ENCODE assay signal across 8 cellular contexts in the genomic region with DNA sequence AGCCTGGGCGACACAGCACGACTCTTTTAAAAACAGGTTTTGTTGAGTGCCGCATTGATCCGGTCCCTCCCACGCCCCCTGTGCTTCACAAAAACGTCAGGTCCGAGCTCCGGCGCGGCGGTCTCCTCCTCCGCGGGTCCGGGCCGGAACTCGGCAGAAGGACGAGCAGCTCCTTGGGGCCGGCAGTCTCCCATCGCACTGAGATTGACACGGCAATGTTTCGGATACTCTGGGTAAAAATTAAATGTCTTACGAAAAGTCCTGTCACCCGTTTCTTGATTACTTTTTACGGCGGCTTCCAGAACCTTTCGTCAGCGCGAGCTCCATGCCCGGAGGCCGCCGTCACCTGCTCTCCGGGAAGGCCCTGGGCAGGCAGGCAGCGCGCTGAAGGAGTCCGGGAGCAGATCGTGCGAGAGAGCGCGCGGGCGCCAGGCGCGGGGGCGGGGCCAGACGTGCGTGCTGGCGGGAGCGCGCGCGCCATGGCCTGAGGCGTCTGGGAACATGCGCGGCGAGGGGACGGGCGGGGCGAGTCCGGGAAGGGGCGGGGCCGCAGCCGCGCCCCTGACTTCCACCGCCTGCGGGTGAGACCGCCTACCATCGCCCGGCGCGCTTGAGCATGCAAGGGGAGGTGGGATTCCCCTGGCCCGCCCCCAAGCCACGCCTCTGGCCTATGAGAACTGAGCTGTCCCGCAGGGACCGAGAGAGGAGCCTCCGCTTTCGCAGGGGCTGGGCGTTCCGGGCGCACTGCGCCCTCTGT. TPM values are rescaled to one million over a fixed set of nuclear protein-coding genes. Genes with fewer than 3 reads are reported as not detected.
A peak's percentile ranks its signal among the peaks of the same experiment; 100 is the strongest.
DNase-seq lines count a peak whose midpoint lies in the region; ATAC-seq, FAIRE-seq and TF ChIP-seq lines count a peak whose summit lies in the region.

No MANE protein-coding gene starts in this region.

- peak; percentile 97 for FAIRE-seq in urothelium cell line (lab: Jason Lieb, UNC)

- H3K4me3 Mint-ChIP-seq in T-helper 17 cell = peak overlapping the region; percentile 88

- peak overlapping the region; percentile 86 for H3K27ac Mint-ChIP-seq in T-helper 17 cell

- DNase-seq in NCI-H1694 treated with DMSO at 0.1 percent for 48 hours (lab: John Stamatoyannopoulos, UW) = peak; percentile 93
- DNase-seq in T-helper 17 cell = peak; percentile 98 to 100 (median 99)
- peak; percentile 100 for DNase-seq in left ventricle myocardium inferior
- DNase-seq in psoas muscle = peak; percentile 100
- peak; percentile 99 for DNase-seq in urothelium cell line (ENCODE audit: low spot score)

- H3K4me1 ChIP-seq in left ventricle myocardium inferior (peaks cover 6% of the 10 kb centered on the region), psoas muscle (peaks cover 7% of the 10 kb centered on the region)

- TF ChIP-seq CTCF in left ventricle myocardium inferior (IDR thresholded peaks at IDR 0.05; ENCODE audit: borderline replicate concordance) (no peak), psoas muscle (IDR thresholded peaks at IDR 0.05) (no peak)

- H3K27me3 Mint-ChIP-seq in T-helper 17 cell = no peaks in the 10 kb centered on the region

- peak overlapping the region; percentile 73 for H3K4me3 ChIP-seq in left ventricle myocardium inferior
- H3K4me3 ChIP-seq in psoas muscle = peak overlapping the region; percentile 71

- WGBS in psoas muscle, 3 donors = 0 to 1% (median 1%) methylated on average over 73 to 80 of the region's 80 CpGs

- peaks cover 5% of the 10 kb centered on the region for H3K4me1 Mint-ChIP-seq in T-helper 17 cell

- H3K36me3 ChIP-seq in left ventricle myocardium inferior (peaks cover 1% of the 10 kb centered on the region), psoas muscle (ENCODE audit: insufficient read depth in 1 of 2, low read depth in 1 of 2) (peaks cover 0 to 12% of the 10 kb centered on the region in 2 donors)

- ATAC-seq in GM18499 (IDR thresholded peaks at IDR 0.05; ENCODE audit: insufficient read depth, unreplicated experiment) (peak; percentile 89), HG02938 (IDR thresholded peaks at IDR 0.05; ENCODE audit: unreplicated experiment) (peak; percentile 95), T-helper 17 cell (peak; percentile 96), psoas muscle (peak; percentile 93 to 96 (median 94))

- H3K27me3 ChIP-seq in left ventricle myocardium inferior (ENCODE audit: low read depth) = no peaks in the 10 kb centered on the region
- no peaks in the 10 kb centered on the region for H3K27me3 ChIP-seq in psoas muscle (ENCODE audit: insufficient read depth in 3 of 3, low read length in 2 of 3)

- intact Hi-C loops in left ventricle myocardium inferior (cut with micrococcal nuclease) (no loop called here), psoas muscle (cut with DNase I) (loop anchor here (1.0 to 5.0 kb wide), 4 partner anchors 53 to 271 kb away; a partner anchor contains a TSS)

- no peaks in the 10 kb centered on the region for H3K9me3 ChIP-seq in T-helper 17 cell (ENCODE audit: control insufficient read depth, low read length, poor library complexity, severe bottlenecking)
- H3K9me3 ChIP-seq in left ventricle myocardium inferior (replicated peaks) = no peaks in the 10 kb centered on the region
- H3K9me3 ChIP-seq in psoas muscle = no peaks in the 10 kb centered on the region

- no peaks in the 10 kb centered on the region for H3K36me3 Mint-ChIP-seq in T-helper 17 cell (ENCODE audit: low read depth)

- H3K27ac ChIP-seq in angular gyrus (ENCODE audit: low read depth, low read length) (peak overlapping the region; percentile 88), left ventricle myocardium inferior (replicated peaks) (peak overlapping the region; percentile 93), psoas muscle (peak overlapping the region; percentile 91)

RNA-seq across cellular contexts. Expression of a gene that starts 11.7 kb away (rescaled TPM):
- total RNA-seq in T-helper 17 cell (not detected), left ventricle myocardium inferior (445 TPM), psoas muscle (100 to 1,000 TPM; 305 to 552 (median 476) TPM)
- polyA plus RNA-seq in psoas muscle = 100 to 1,000 TPM; 196 to 276 (median 206) TPM

RNA-seq across cellular contexts. Expression of a gene that starts 19.3 kb away (rescaled TPM):
- total RNA-seq in T-helper 17 cell = 10 to 100 TPM in 1 of 2 donors, 1 to 10 TPM in 1; 9.8 to 14.1 TPM
- total RNA-seq in left ventricle myocardium inferior = 2.6 TPM
- total RNA-seq in psoas muscle = 1 to 10 TPM; 3.8 to 5.7 (median 4.5) TPM
- polyA plus RNA-seq in psoas muscle = 1 to 10 TPM; 3.0 to 8.2 (median 7.0) TPM

Comparison
In these comparisons a context has a peak if more than half of its experiments do, and no peak if none do; other contexts are left out.
1. Peak in every context shown above with its lines: DNase-seq, ATAC-seq, H3K4me3 ChIP-seq and H3K27ac ChIP-seq.
2. RNA of a gene that starts 11.7 kb away (total RNA-seq): 305 to 552 TPM in psoas muscle and 445 TPM in left ventricle myocardium inferior (single experiment); not detected in T-helper 17 cell; every median in the first group is over 100 times any median in the second.